Comparison of ENCODE assay signal across 8 cellular contexts in the genomic region with DNA sequence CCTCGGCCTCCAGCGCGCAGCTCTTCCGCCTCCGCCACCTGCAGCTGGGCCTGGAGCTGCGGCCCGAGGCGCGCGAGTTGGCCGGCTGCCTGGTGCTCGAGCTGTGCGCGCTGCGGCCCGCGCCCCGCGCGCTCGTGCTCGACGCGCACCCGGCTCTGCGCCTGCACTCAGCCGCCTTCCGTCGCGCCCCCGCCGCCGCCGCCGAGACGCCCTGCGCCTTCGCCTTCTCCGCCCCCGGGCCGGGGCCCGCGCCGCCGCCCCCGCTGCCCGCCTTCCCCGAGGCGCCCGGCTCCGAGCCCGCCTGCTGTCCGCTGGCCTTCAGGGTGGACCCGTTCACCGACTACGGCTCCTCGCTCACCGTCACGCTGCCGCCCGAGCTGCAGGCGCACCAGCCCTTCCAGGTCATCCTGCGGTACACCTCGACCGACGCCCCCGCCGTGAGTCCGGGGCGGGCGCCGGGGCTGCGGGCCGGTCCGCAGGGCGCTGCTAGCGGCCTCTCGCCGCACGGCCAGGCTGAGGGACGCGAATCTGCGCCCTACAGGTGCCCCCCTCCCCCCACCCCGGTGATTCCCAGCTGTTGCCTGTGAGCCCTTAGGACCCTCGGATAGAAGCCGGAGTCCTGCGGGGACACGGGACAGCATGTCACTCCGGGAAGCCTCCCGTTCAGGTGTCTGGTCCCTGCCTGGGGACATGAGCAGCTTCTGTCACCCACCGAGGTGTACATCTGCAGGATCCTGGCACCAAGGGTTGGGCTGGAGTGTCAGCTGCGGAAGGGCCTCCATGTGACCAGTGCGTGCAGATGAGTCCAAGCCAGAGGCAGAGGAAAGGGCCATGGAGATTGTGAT. TPM values are rescaled to one million over a fixed set of nuclear protein-coding genes. Genes with fewer than 3 reads are reported as not detected.
DNase-seq lines count a peak whose midpoint lies in the region; ATAC-seq and TF ChIP-seq lines count a peak whose summit lies in the region.

No MANE protein-coding gene starts in this region.

- no peak overlapping the region for H3K27ac Mint-ChIP-seq in endodermal cell

- H3K4me1 ChIP-seq in endodermal cell (ENCODE audit: control insufficient read depth, insufficient read depth, low read length) (peaks cover 18% of the 10 kb centered on the region), subcutaneous abdominal adipose tissue (ENCODE audit: control insufficient read depth in 5 of 5, insufficient read depth in 5 of 5, low read length in 5 of 5) (peaks cover 8 to 59% (median 57%) of the 10 kb centered on the region in 5 donors)

- H3K27ac ChIP-seq in endodermal cell (ENCODE audit: low read depth, low read length) = no peak overlapping the region
- no peak overlapping the region for H3K27ac ChIP-seq in subcutaneous abdominal adipose tissue (ENCODE audit: low read depth, low read length)

- H3K27me3 ChIP-seq in endodermal cell (ENCODE audit: control insufficient read depth, insufficient read depth, low read length, poor library complexity, severe bottlenecking) = peaks cover 11% of the 10 kb centered on the region
- H3K27me3 ChIP-seq in subcutaneous abdominal adipose tissue (ENCODE audit: control insufficient read depth in 5 of 5, insufficient read depth in 4 of 5, low read length in 5 of 5) = no peaks in the 10 kb centered on the region

- POLR2A ChIA-PET in GM10248 (lab: Yijun Ruan, JAX) = interaction anchor here (1.2 to 1.5 kb wide), 2 partner anchors 16 to 17 kb away, joined by 4 to 6 read pairs; a partner anchor contains a TSS

- peaks cover 17% of the 10 kb centered on the region for H3K27me3 Mint-ChIP-seq in endodermal cell (ENCODE audit: insufficient read depth)

- H3K4me3 Mint-ChIP-seq in endodermal cell = peak overlapping the region; percentile 63

- peaks cover 2% of the 10 kb centered on the region for H3K36me3 Mint-ChIP-seq in endodermal cell (ENCODE audit: low read depth)

- DNase-seq in GM10248 (ENCODE audit: extremely low spot score) (peak; percentile 62), H4 (ENCODE audit: low spot score) (peak; percentile 32), NCI-H1105 (lab: John Stamatoyannopoulos, UW) (peak; percentile 31), endodermal cell (peak; percentile 76), mesenteric fat pad (ENCODE audit: low spot score) (peak; percentile 91)
- DNase-seq in activated CD8-positive, alpha-beta memory T cell treated with anti-CD3 and anti-CD28 coated beads for 24 hours = peak; percentile 78

- TF ChIP-seq CTCF in GM10248 (IDR thresholded peaks at IDR 0.05; ENCODE audit: control extremely low read depth, extremely low read depth, low read depth, missing control alignments) = no peak
- no peak for TF ChIP-seq CTCF in endodermal cell (conservative IDR thresholded peaks at IDR 0.05)

- H3K9ac ChIP-seq in endodermal cell (ENCODE audit: extremely low read depth, low read length, poor library complexity, severe bottlenecking) = peak overlapping the region; percentile 20
- peak overlapping the region in 4 of 5 donors; percentile 13 to 72 (median 58) for H3K9ac ChIP-seq in subcutaneous abdominal adipose tissue (ENCODE audit: low read length in 5 of 5)

- 5 to 12% methylated on average over 24 to 93 of the region's 93 CpGs for WGBS in endodermal cell (ENCODE audit: insufficient coverage in 1 of 2, insufficient read length in 1 of 2), 2 experiments

- H3K9me3 ChIP-seq in endodermal cell (ENCODE audit: control insufficient read depth, low read length) (no peaks in the 10 kb centered on the region), subcutaneous abdominal adipose tissue (ENCODE audit: control insufficient read depth in 5 of 5, low read length in 5 of 5) (no peaks in the 10 kb centered on the region)

- H3K4me3 ChIP-seq in endodermal cell (ENCODE audit: low read length) = peak overlapping the region; percentile 82
- peak overlapping the region; percentile 65 to 80 (median 77) for H3K4me3 ChIP-seq in subcutaneous abdominal adipose tissue (ENCODE audit: low read depth in 1 of 5, low read length in 5 of 5)

- no peak for ATAC-seq in GM21526 (IDR thresholded peaks at IDR 0.05; ENCODE audit: low FRiP score, unreplicated experiment)

- H3K36me3 ChIP-seq in endodermal cell (ENCODE audit: control insufficient read depth, insufficient read depth, low read length) (no peaks in the 10 kb centered on the region), subcutaneous abdominal adipose tissue (ENCODE audit: control insufficient read depth in 5 of 5, insufficient read depth in 5 of 5, low read length in 5 of 5) (peaks cover 0 to 25% (median 17%) of the 10 kb centered on the region in 5 donors)

- CTCF ChIA-PET in GM10248 (lab: Yijun Ruan, JAX) = interaction anchor here (1.1 to 1.7 kb wide), 2 partner anchors 10 to 16 kb away, joined by 3 to 17 read pairs; no protein-coding TSS in a partner anchor

- H3K4me1 Mint-ChIP-seq in endodermal cell = peaks cover 10% of the 10 kb centered on the region

- no peaks in the 10 kb centered on the region for H3K9me3 Mint-ChIP-seq in endodermal cell

RNA-seq across cellular contexts. Expression of a gene that starts 0.6 kb away (rescaled TPM):
- 2.7 and 8.1 TPM in 2 replicates for total RNA-seq in H4 (2014; rRNA removed; shearing (Covaris generic))
- 10 to 100 TPM; 38.4 to 52.4 TPM for total RNA-seq in endodermal cell
- polyA plus RNA-seq in endodermal cell (2013, experiment 1 of 2) = 18.2 TPM
- polyA plus RNA-seq in endodermal cell (2013, experiment 2 of 2) = 18.1 TPM
- 69.9 TPM for total RNA-seq in mesenteric fat pad

RNA-seq across cellular contexts. Expression of a gene that starts 8.7 kb away (rescaled TPM):
- 2.2 and 5.6 TPM in 2 replicates for total RNA-seq in H4 (2014; rRNA removed; shearing (Covaris generic))
- total RNA-seq in endodermal cell (1 to 10 TPM; 1.4 to 2.8 TPM), mesenteric fat pad (3.8 TPM)
- polyA plus RNA-seq in endodermal cell (2013, experiment 1 of 2) = 8.9 TPM
- polyA plus RNA-seq in endodermal cell (2013, experiment 2 of 2) = 6.1 TPM

RNA-seq across cellular contexts. Expression of a gene that starts 11.1 kb away (rescaled TPM):
- total RNA-seq in H4 (2014; rRNA removed; shearing (Covaris generic)) = 6.1 and 12.7 TPM in 2 replicates
- total RNA-seq in endodermal cell (10 to 100 TPM in 1 of 2 donors, 1 to 10 TPM in 1; 7.4 to 13.3 TPM), mesenteric fat pad (11.4 TPM)
- 6.2 TPM for polyA plus RNA-seq in endodermal cell (2013, experiment 1 of 2)
- 4.8 TPM for polyA plus RNA-seq in endodermal cell (2013, experiment 2 of 2)

RNA-seq across cellular contexts. Expression of a gene that starts 17.6 kb away (rescaled TPM):
- 3.1 and 5.7 TPM in 2 replicates for total RNA-seq in H4 (2014; rRNA removed; shearing (Covaris generic))
- total RNA-seq in endodermal cell (10 to 100 TPM; 58.9 to 61.9 TPM), mesenteric fat pad (18.2 TPM)
- polyA plus RNA-seq in endodermal cell (2013, experiment 1 of 2) = 43.3 TPM
- 41.5 TPM for polyA plus RNA-seq in endodermal cell (2013, experiment 2 of 2)

RNA-seq across cellular contexts. Expression of a gene that starts 56.4 kb away (rescaled TPM):
- total RNA-seq in H4 (2014; rRNA removed; shearing (Covaris generic)) = 0.75 and 0.86 TPM in 2 replicates
- total RNA-seq in endodermal cell = under 1 TPM; 0.55 to 0.71 TPM
- polyA plus RNA-seq in endodermal cell (2013, experiment 1 of 2) = 0.82 TPM
- 0.75 TPM for polyA plus RNA-seq in endodermal cell (2013, experiment 2 of 2)
- total RNA-seq in mesenteric fat pad = 1.9 TPM

Comparison
In these comparisons a context has a peak if more than half of its experiments do, and no peak if none do; other contexts are left out.
1. DNase-seq: peak in every context shown above with its lines; median percentile 91 in mesenteric fat pad; 78 in activated CD8-positive, alpha-beta memory T cell treated with anti-CD3 and anti-CD28 coated beads for 24 hours; 76 in endodermal cell; 62 in GM10248; 32 in H4; 31 in NCI-H1105.